In genomic region chr2:108084311-108084710, GRCh38 we compare ENCODE assay signal across 3 cellular contexts.
"Had no signal": no experiment of that assay in that cellular context is flagged by ENCODE, and none has a peak within 500 bp of the region (broad histone marks: within the 10 kb centered on the region; RNA-seq: fewer than 3 reads in every experiment).

No MANE protein-coding gene starts in this region.

- H3K4me3 ChIP-seq: GM12878 had no signal

- DNase-seq: GDM1, GF-D8 had no signal

- ATAC-seq: GM12878 had no signal
